In genomic region chr2:97714084-97714949, GRCh38 we compare ENCODE assay signal across 12 cellular contexts. TPM values are rescaled to one million over a fixed set of nuclear protein-coding genes. Genes with fewer than 3 reads are reported as not detected.
DNase-seq lines count a peak whose midpoint lies in the region; ATAC-seq, FAIRE-seq and TF ChIP-seq lines count a peak whose summit lies in the region.
"Had no signal": no experiment of that assay in that cellular context is flagged by ENCODE, and none has a peak within 500 bp of the region (broad histone marks: within the 10 kb centered on the region; RNA-seq: fewer than 3 reads in every experiment).

No MANE protein-coding gene starts in this region.

- H3K4me3 ChIP-seq in keratinocyte (ENCODE audit: control insufficient read depth in 2 of 3, extremely low read depth in 1 of 3, insufficient read depth in 2 of 3, low read depth in 1 of 3, low read length in 3 of 3) (no peak overlapping the region), gastrocnemius medialis (no peak overlapping the region)
- H3K4me3 ChIP-seq: psoas muscle had no signal

- H3K4me3 Mint-ChIP-seq in activated T-cell treated with anti-CD3 and anti-CD28 coated beads, Interleukin-2, amount 50 U/mL, for 24 hours, result peak overlapping the region; percentile 98
- peak overlapping the region; percentile 92 to 98 for H3K4me3 Mint-ChIP-seq in stimulated activated naive CD8-positive, alpha-beta T cell treated with anti-CD3 and anti-CD28 coated beads, Interleukin-15, amount 100 ng/mL, for 72 hours
- H3K4me3 Mint-ChIP-seq in osteocyte (ENCODE audit: unreplicated experiment), result no peak overlapping the region

- intact Hi-C loops in gastrocnemius medialis (cut with DNase I; ENCODE audit: low total_unique reads), result no loop called here

- DNase-seq in activated CD4-positive, alpha-beta T cell treated with anti-CD3 and anti-CD28 coated beads for 48 hours, result peak; percentile 56
- no peak for DNase-seq in activated CD4-positive, alpha-beta T cell treated with anti-CD3 and anti-CD28 coated beads, Interleukin-2, amount 50 U/mL, for 4 hours
- peak; percentile 69 for DNase-seq in activated T-cell treated with anti-CD3 and anti-CD28 coated beads, Interleukin-2, amount 50 U/mL, for 24 hours
- DNase-seq in keratinocyte (ENCODE audit: low read depth, low spot score), result no peak
- peak; percentile 43 to 61 for DNase-seq in stimulated activated naive CD8-positive, alpha-beta T cell treated with anti-CD3 and anti-CD28 coated beads, Interleukin-15, amount 100 ng/mL, for 72 hours
- no peak for DNase-seq in osteocyte (ENCODE audit: extremely low spot score, unreplicated experiment)
- DNase-seq in NCI-H446 treated with DMSO at 0.1 percent for 48 hours (lab: John Stamatoyannopoulos, UW), result no peak
- DNase-seq in gastrocnemius medialis, result no peak
- DNase-seq: ACHN, NCI-H524 treated with DMSO at 0.1 percent for 48 hours had no signal

- H3K4me2 ChIP-seq in keratinocyte (ENCODE audit: control insufficient read depth, extremely low read depth, insufficient read depth, low read depth, low read length), result no peak overlapping the region

- H3K36me3 Mint-ChIP-seq in activated T-cell treated with anti-CD3 and anti-CD28 coated beads, Interleukin-2, amount 50 U/mL, for 24 hours (ENCODE audit: low read depth), result peaks cover 63% of the 10 kb centered on the region
- H3K36me3 Mint-ChIP-seq in osteocyte (ENCODE audit: unreplicated experiment), result no peaks in the 10 kb centered on the region

- no peaks in the 10 kb centered on the region for H3K9me3 ChIP-seq in keratinocyte (ENCODE audit: control insufficient read depth, low read depth, low read length)
- H3K9me3 ChIP-seq in gastrocnemius medialis, result no peaks in the 10 kb centered on the region
- H3K9me3 ChIP-seq: psoas muscle had no signal

- no peaks in the 10 kb centered on the region for H4K20me1 ChIP-seq in keratinocyte (ENCODE audit: control insufficient read depth, extremely low read depth, insufficient read depth, low read length)

- peaks cover 84% of the 10 kb centered on the region for H3K4me1 Mint-ChIP-seq in activated T-cell treated with anti-CD3 and anti-CD28 coated beads, Interleukin-2, amount 50 U/mL, for 24 hours (ENCODE audit: low read depth)
- H3K4me1 Mint-ChIP-seq in stimulated activated naive CD8-positive, alpha-beta T cell treated with anti-CD3 and anti-CD28 coated beads, Interleukin-15, amount 100 ng/mL, for 72 hours, result peaks cover 90% of the 10 kb centered on the region
- peaks cover 2% of the 10 kb centered on the region for H3K4me1 Mint-ChIP-seq in osteocyte (ENCODE audit: unreplicated experiment)

- H3K27ac Mint-ChIP-seq in activated T-cell treated with anti-CD3 and anti-CD28 coated beads, Interleukin-2, amount 50 U/mL, for 24 hours, result peak overlapping the region; percentile 99
- H3K27ac Mint-ChIP-seq in stimulated activated naive CD8-positive, alpha-beta T cell treated with anti-CD3 and anti-CD28 coated beads, Interleukin-15, amount 100 ng/mL, for 72 hours, result peak overlapping the region; percentile 99
- no peak overlapping the region for H3K27ac Mint-ChIP-seq in osteocyte (ENCODE audit: unreplicated experiment)

- TF ChIP-seq CTCF in keratinocyte (optimal IDR thresholded peaks at IDR 0.05 in 1 of 3, IDR thresholded peaks at IDR 0.05 in 1 of 3, conservative IDR thresholded peaks at IDR 0.05 in 1 of 3; ENCODE audit: extremely low read depth in 1 of 3, insufficient read depth in 2 of 3, low read length in 3 of 3) (no peak), osteocyte (IDR thresholded peaks at IDR 0.05) (no peak), gastrocnemius medialis (IDR thresholded peaks at IDR 0.05 in 4 of 5, conservative IDR thresholded peaks at IDR 0.05 in 1 of 5) (no peak)

- no peak for TF ChIP-seq POLR2A in gastrocnemius medialis (IDR thresholded peaks at IDR 0.05)

- H3K9me3 Mint-ChIP-seq in activated T-cell treated with anti-CD3 and anti-CD28 coated beads, Interleukin-2, amount 50 U/mL, for 24 hours, result no peaks in the 10 kb centered on the region
- no peaks in the 10 kb centered on the region for H3K9me3 Mint-ChIP-seq in stimulated activated naive CD8-positive, alpha-beta T cell treated with anti-CD3 and anti-CD28 coated beads, Interleukin-15, amount 100 ng/mL, for 72 hours
- no peaks in the 10 kb centered on the region for H3K9me3 Mint-ChIP-seq in osteocyte (ENCODE audit: unreplicated experiment)

- H3K27me3 ChIP-seq in keratinocyte (ENCODE audit: control insufficient read depth, extremely low read depth, insufficient read depth, low read length) (peaks cover 7% of the 10 kb centered on the region), gastrocnemius medialis (no peaks in the 10 kb centered on the region)

- H3K4me1 ChIP-seq in keratinocyte (ENCODE audit: control insufficient read depth, extremely low read depth, insufficient read depth, low read length) (peaks cover 5% of the 10 kb centered on the region), gastrocnemius medialis (no peaks in the 10 kb centered on the region)
- H3K4me1 ChIP-seq: psoas muscle had no signal

- H3K79me2 ChIP-seq in keratinocyte (ENCODE audit: control insufficient read depth, insufficient read depth, low read length), result no peaks in the 10 kb centered on the region

- dilution Hi-C loops in keratinocyte (cut with MboI; ENCODE audit: extremely low pct_ligation_motif_present, low sequenced_read_pairs), result no loop called here

- H3K36me3 ChIP-seq in keratinocyte (ENCODE audit: control insufficient read depth in 2 of 2, extremely low read depth in 1 of 2, insufficient read depth in 2 of 2, low read length in 2 of 2) (no peaks in the 10 kb centered on the region), gastrocnemius medialis (no peaks in the 10 kb centered on the region)

- peak; percentile 88 for FAIRE-seq in keratinocyte (lab: Jason Lieb, UNC)
- FAIRE-seq: islet of Langerhans had no signal

- no peak overlapping the region for H3K27ac ChIP-seq in keratinocyte (ENCODE audit: control insufficient read depth, insufficient read depth, low read length)
- no peak overlapping the region for H3K27ac ChIP-seq in gastrocnemius medialis
- H3K27ac ChIP-seq: psoas muscle had no signal

- H2AFZ ChIP-seq in keratinocyte (ENCODE audit: control insufficient read depth, low read length), result no peak overlapping the region

- ATAC-seq in stimulated activated naive CD8-positive, alpha-beta T cell treated with anti-CD3 and anti-CD28 coated beads, Interleukin-15, amount 100 ng/mL, for 72 hours, result peak; percentile 22
- ATAC-seq in gastrocnemius medialis, result no peak

- H3K9me1 ChIP-seq in keratinocyte (ENCODE audit: control insufficient read depth, extremely low read depth, insufficient read depth, low read length), result no peaks in the 10 kb centered on the region

- no peak overlapping the region for H3K9ac ChIP-seq in keratinocyte (ENCODE audit: control insufficient read depth, extremely low read depth, insufficient read depth, low read length)

- no peaks in the 10 kb centered on the region for H3K27me3 Mint-ChIP-seq in activated T-cell treated with anti-CD3 and anti-CD28 coated beads, Interleukin-2, amount 50 U/mL, for 24 hours
- no peaks in the 10 kb centered on the region for H3K27me3 Mint-ChIP-seq in stimulated activated naive CD8-positive, alpha-beta T cell treated with anti-CD3 and anti-CD28 coated beads, Interleukin-15, amount 100 ng/mL, for 72 hours
- peaks cover 7% of the 10 kb centered on the region for H3K27me3 Mint-ChIP-seq in osteocyte (ENCODE audit: unreplicated experiment)

- in situ Hi-C loops in gastrocnemius medialis (cut with MboI; ENCODE audit: low sequenced_read_pairs in 4 of 4), result no loop called here

RNA-seq across cellular contexts. Expression of gene ZAP70, which starts 0.9 kb away (rescaled TPM):
- 0.95 to 7.3 TPM (median 1.6 TPM) in 3 replicates for polyA plus RNA-seq in keratinocyte
- 0.31 TPM for polyA plus RNA-seq in keratinocyte (2011; ENCODE audit: low read depth)
- 1.3 and 2.6 TPM in 2 replicates for polyA plus RNA-seq in keratinocyte (2011; cell fraction: cytosol; rRNA removed)
- 5.5 and 10.3 TPM in 2 replicates for polyA plus RNA-seq in keratinocyte (2011; cell fraction: nucleus; rRNA removed)
- 1.0 and 1.1 TPM in 2 replicates for polyA plus RNA-seq in keratinocyte (2012; ENCODE audit: low replicate concordance)
- 1.6 to 4.8 TPM (median 2.8 TPM) in 3 replicates for polyA minus RNA-seq in keratinocyte
- 3.3 TPM for polyA minus RNA-seq in keratinocyte (2011; cell fraction: cytosol; rRNA and poly(A)+ RNA removed)
- polyA minus RNA-seq in keratinocyte (2011; cell fraction: nucleus; rRNA and poly(A)+ RNA removed), result 1.3 and 1.6 TPM in 2 replicates
- total RNA-seq in osteocyte (0.44 and 1.1 TPM in 2 replicates), gastrocnemius medialis (1 to 10 TPM in 1 of 4 donors, under 1 TPM in 1, not detected in 2; 0.25 to 1.1 TPM)

RNA-seq across cellular contexts. Expression of gene C2orf92, which starts 44.8 kb away (rescaled TPM):
- polyA plus RNA-seq in keratinocyte, result 0.66 to 1.7 TPM (median 1.6 TPM) in 3 replicates
- 1.1 TPM for polyA plus RNA-seq in keratinocyte (2011; ENCODE audit: low read depth)
- 0.11 and 0.16 TPM in 2 replicates for polyA plus RNA-seq in keratinocyte (2011; cell fraction: cytosol; rRNA removed)
- 11.7 and 13.4 TPM in 2 replicates for polyA plus RNA-seq in keratinocyte (2011; cell fraction: nucleus; rRNA removed)
- polyA plus RNA-seq in keratinocyte (2012; ENCODE audit: low replicate concordance), result 0.45 and 2.0 TPM in 2 replicates
- 1.1 to 1.4 TPM in 2 of 3 replicates, not detected in the other for polyA minus RNA-seq in keratinocyte
- not detected for polyA minus RNA-seq in keratinocyte (2011; cell fraction: cytosol; rRNA and poly(A)+ RNA removed)
- 1.8 and 2.0 TPM in 2 replicates for polyA minus RNA-seq in keratinocyte (2011; cell fraction: nucleus; rRNA and poly(A)+ RNA removed)
- total RNA-seq in osteocyte (13.7 and 15.0 TPM in 2 replicates), gastrocnemius medialis (1 to 10 TPM in 1 of 4 donors, under 1 TPM in 1, not detected in 2; 0.85 to 4.2 TPM)

RNA-seq across cellular contexts. Expression of gene ACTR1B, which starts 50.5 kb away (rescaled TPM):
- 20.6 to 31.2 TPM (median 30.0 TPM) in 3 replicates for polyA plus RNA-seq in keratinocyte
- polyA plus RNA-seq in keratinocyte (2011; ENCODE audit: low read depth), result 28.9 TPM
- polyA plus RNA-seq in keratinocyte (2011; cell fraction: cytosol; rRNA removed), result 19.2 and 30.0 TPM in 2 replicates
- 39.5 and 45.8 TPM in 2 replicates for polyA plus RNA-seq in keratinocyte (2011; cell fraction: nucleus; rRNA removed)
- polyA plus RNA-seq in keratinocyte (2012; ENCODE audit: low replicate concordance), result 29.5 and 31.7 TPM in 2 replicates
- polyA minus RNA-seq in keratinocyte, result 24.5 to 44.3 TPM (median 32.2 TPM) in 3 replicates
- 21.9 TPM for polyA minus RNA-seq in keratinocyte (2011; cell fraction: cytosol; rRNA and poly(A)+ RNA removed)
- polyA minus RNA-seq in keratinocyte (2011; cell fraction: nucleus; rRNA and poly(A)+ RNA removed), result 13.1 and 15.5 TPM in 2 replicates
- total RNA-seq in osteocyte (54.4 and 56.6 TPM in 2 replicates), gastrocnemius medialis (10 to 100 TPM; 53.5 to 76.1 (median 56.5) TPM)

Comparison
In these comparisons a context has a peak if more than half of its experiments do, and no peak if none do; other contexts are left out.
1. DNase-seq: peak in activated CD4-positive, alpha-beta T cell treated with anti-CD3 and anti-CD28 coated beads for 48 hours (single experiment), activated T-cell treated with anti-CD3 and anti-CD28 coated beads, Interleukin-2, amount 50 U/mL, for 24 hours (single experiment) and stimulated activated naive CD8-positive, alpha-beta T cell treated with anti-CD3 and anti-CD28 coated beads, Interleukin-15, amount 100 ng/mL, for 72 hours (2 of 2); none in activated CD4-positive, alpha-beta T cell treated with anti-CD3 and anti-CD28 coated beads, Interleukin-2, amount 50 U/mL, for 4 hours (0 of 2), keratinocyte (single experiment), osteocyte (single experiment), NCI-H446 treated with DMSO at 0.1 percent for 48 hours (single experiment) and gastrocnemius medialis (0 of 2).